1 cellular context compared by ENCODE assay signal in genomic region chr12:92560713-92561542, GRCh38.
TF ChIP-seq lines count a peak whose summit lies in the region.

No MANE protein-coding gene starts in this region.

TF ChIP-seq in WTC11, 78 proteins besides CTCF, POLR2A, EP300 and RAD21 (continued from another document):
- no peak for TF ChIP-seq MYBL2 (CRISPR knock-in tag; IDR thresholded peaks at IDR 0.05)
- TF ChIP-seq ZNF138 (CRISPR knock-in tag; conservative IDR thresholded peaks at IDR 0.05): no peak
- no peak for TF ChIP-seq ERG (CRISPR knock-in tag; IDR thresholded peaks at IDR 0.05)
- TF ChIP-seq ZNF121 (CRISPR knock-in tag; IDR thresholded peaks at IDR 0.05): no peak
- TF ChIP-seq GTF2I (CRISPR knock-in tag; conservative IDR thresholded peaks at IDR 0.05): no peak
- TF ChIP-seq ELF4 (CRISPR knock-in tag; IDR thresholded peaks at IDR 0.05; ENCODE audit: low read depth): no peak
- TF ChIP-seq ZNF423 (CRISPR knock-in tag; IDR thresholded peaks at IDR 0.05): no peak
